Comparison of ENCODE assay signal across 10 cellular contexts in genomic region chr6:38045701-38046305, GRCh38.
"Had no signal": no experiment of that assay in that cellular context is flagged by ENCODE, and none has a peak within 500 bp of the region (broad histone marks: within the 10 kb centered on the region; RNA-seq: fewer than 3 reads in every experiment).

No MANE protein-coding gene starts in this region.

- H3K9me3 Mint-ChIP-seq: GM23338, HFFc6 had no signal

- H3K4me2 ChIP-seq: GM23338 had no signal

- H2AFZ ChIP-seq: GM23248, GM23338 had no signal

- H3K9me3 ChIP-seq: HAP-1 had no signal

- H3K4me1 ChIP-seq: HAP-1 had no signal

- H3K27ac Mint-ChIP-seq: GM23338, HFFc6 had no signal

- H3K4me3 ChIP-seq: GM23248, GM23338, HAP-1 had no signal

- FAIRE-seq: H1, H54 had no signal

- ATAC-seq: GM23338, HCT116 had no signal

- H3K9ac ChIP-seq: GM23248 had no signal

- DNase-seq: GM23248, GOT3, H7, HCEC 1CT, HFFc6 had no signal

- H3K4me3 Mint-ChIP-seq: GM23338, HFFc6 had no signal

- H3K27ac ChIP-seq: GM23248 had no signal

- H3K36me3 ChIP-seq: HAP-1 had no signal
